2 cellular contexts compared by ENCODE assay signal in genomic region chr2:189613077-189613636, GRCh38.
TF ChIP-seq lines count a peak whose summit lies in the region.

No MANE protein-coding gene starts in this region.

TF ChIP-seq in A549, 52 proteins besides CTCF, POLR2A, EP300 and RAD21:
- TF ChIP-seq HOXB5 (CRISPR knock-in tag; IDR thresholded peaks at IDR 0.05) (0 out of 2 replicates have a peak, but pooled peaks have one; percentile 10), GATA3 (IDR thresholded peaks at IDR 0.05; ENCODE audit: borderline replicate concordance) (peak; percentile 62; the same call in 1 of the 2 replicates), MAFK (IDR thresholded peaks at IDR 0.05; ENCODE audit: partially characterized antibody) (peak; percentile 72), CEBPB (IDR thresholded peaks at IDR 0.05) (0 out of 4 replicates have a peak, but pooled peaks of 1 of the 2 experiments have one; percentile 16), HES2 (IDR thresholded peaks at IDR 0.05) (no peak), EHMT2 (IDR thresholded peaks at IDR 0.05; ENCODE audit: low read depth) (no peak), SREBF2 (IDR thresholded peaks at IDR 0.05) (no peak), MAX (IDR thresholded peaks at IDR 0.05) (0 out of 2 replicates have a peak, but pooled peaks have one; percentile 11), FOSL2 (IDR thresholded peaks at IDR 0.05) (no peak), FOSL2 (CRISPR knock-in tag; IDR thresholded peaks at IDR 0.05) (peak; percentile 66)

TF ChIP-seq in endothelial cell of umbilical vein, 7 proteins besides CTCF, POLR2A, EP300 and RAD21:
- TF ChIP-seq MAX (IDR thresholded peaks at IDR 0.05; ENCODE audit: insufficient read depth, insufficient read length) = no peak
- TF ChIP-seq MYC (IDR thresholded peaks at IDR 0.05; ENCODE audit: low read depth, low read length) = no peak
- TF ChIP-seq GATA2 (IDR thresholded peaks at IDR 0.05; ENCODE audit: insufficient read depth, insufficient read length, low read depth, low read length) = peak; percentile 75
- peak; percentile 51 for TF ChIP-seq JUN (IDR thresholded peaks at IDR 0.05; ENCODE audit: borderline replicate concordance, insufficient read depth, insufficient read length, low read depth)
- peak; percentile 45 for TF ChIP-seq POLR2AphosphoS5 (IDR thresholded peaks at IDR 0.05; ENCODE audit: insufficient read depth, low read depth, low read length)
- peak; percentile 14 for TF ChIP-seq FOS (IDR thresholded peaks at IDR 0.05; ENCODE audit: borderline replicate concordance, insufficient read depth, low read length)
- no peak for TF ChIP-seq EZH2 (IDR thresholded peaks at IDR 0.05; ENCODE audit: borderline replicate concordance, low read depth, low read length, severe bottlenecking)
